In the genomic region with DNA sequence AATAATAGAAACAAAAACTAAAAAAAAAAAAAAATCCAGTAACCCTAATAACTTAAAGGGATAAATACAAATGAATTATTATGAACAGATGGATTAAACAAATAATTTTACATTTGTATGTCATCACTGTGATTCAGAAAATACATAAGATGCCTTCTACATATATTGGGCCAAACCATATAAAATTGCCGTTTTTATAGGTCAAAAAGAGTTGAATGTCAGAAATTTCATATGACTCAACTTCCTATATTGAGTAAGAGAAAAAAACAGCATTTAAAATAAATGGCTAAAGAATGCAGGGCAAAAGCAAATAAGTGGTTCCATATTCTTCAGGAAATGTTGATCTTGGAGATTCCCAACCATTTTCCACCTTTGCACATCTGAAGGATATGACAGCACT, we compare ENCODE assay signal across 8 cellular contexts.
"Had no signal": no experiment of that assay in that cellular context is flagged by ENCODE, and none has a peak within 500 bp of the region (broad histone marks: within the 10 kb centered on the region; RNA-seq: fewer than 3 reads in every experiment).

No MANE protein-coding gene starts in this region.

- FAIRE-seq: colon had no signal

- DNase-seq: activated CD4-positive, alpha-beta T cell treated with anti-CD3 and anti-CD28 coated beads, Interleukin-2, amount 50 U/mL, for 4 hours; activated gamma-delta T cell; activated T-cell treated with anti-CD3 and anti-CD28 coated beads, Interleukin-2, amount 50 U/mL, for 48 hours; anterior cingulate cortex; hippocampal formation; kidney glomerular epithelial cell had no signal

- ATAC-seq: activated CD4-positive, CD25-positive, alpha-beta regulatory T cell treated with anti-CD3 and anti-CD28 coated beads, Interleukin-2, amount 50 U/mL, for 24 hours had no signal
